In genomic region chr16:69762843-69763556, GRCh38 we compare ENCODE assay signal across 8 cellular contexts. TPM values are rescaled to one million over a fixed set of nuclear protein-coding genes. Genes with fewer than 3 reads are reported as not detected.
DNase-seq lines count a peak whose midpoint lies in the region; ATAC-seq and TF ChIP-seq lines count a peak whose summit lies in the region.

No MANE protein-coding gene starts in this region.

- BruUV-seq in A673 (replicated peaks; lab: Mats Ljungman, UMichigan) = TSS peak; percentile 65

- intact Hi-C loops in A673 (cut with micrococcal nuclease; ENCODE audit: unreplicated experiment) (no loop called here), body of pancreas (cut with DNase I) (no loop called here)

- no peak for DNase-seq in A673 (ENCODE audit: low spot score)
- peak; percentile 41 for DNase-seq in MV-4-11 (lab: John Stamatoyannopoulos, UW)
- DNase-seq in body of pancreas = peak in 2 of 4 donors; percentile 30 to 42
- peak; percentile 63 for DNase-seq in iris pigment epithelial cell (ENCODE audit: low read depth)
- peak; percentile 15 for DNase-seq in stimulated activated naive CD4-positive, alpha-beta T cell treated with Interleukin-2 at 50 U/mL for 16 hours (lab: John Stamatoyannopoulos, UW)
- no peak for DNase-seq in stimulated activated CD4-positive, alpha-beta T cell treated with anti-CD3 and anti-CD28 coated beads, Interleukin-2, amount 100 ng/mL, for 48 hours
- no peak for DNase-seq in effector CD8-positive, alpha-beta T cell (lab: John Stamatoyannopoulos, UW)

- H3K27me3 ChIP-seq in A673 (replicated peaks; ENCODE audit: insufficient read depth, low read depth, low read length, poor library complexity) (no peaks in the 10 kb centered on the region), body of pancreas (no peaks in the 10 kb centered on the region)

- H3K36me3 ChIP-seq in A673 (ENCODE audit: insufficient read depth, low read length, poor library complexity, severe bottlenecking) (no peaks in the 10 kb centered on the region), body of pancreas (replicated peaks in 1 of 2; ENCODE audit: insufficient read depth in 1 of 2, low read depth in 2 of 2) (no peaks in the 10 kb centered on the region)

- peak overlapping the region; percentile 78 for H3K27ac ChIP-seq in A673 (ENCODE audit: low read depth, low read length, poor library complexity, severe bottlenecking)
- H3K27ac ChIP-seq in body of pancreas = peak overlapping the region; percentile 80 to 96 (median 90)

- ATAC-seq in GM19023 (IDR thresholded peaks at IDR 0.05; ENCODE audit: unreplicated experiment) = peak; percentile 6
- peak; percentile 61 for ATAC-seq in body of pancreas

- H3K4me1 ChIP-seq in A673 (ENCODE audit: insufficient read depth, low read length, poor library complexity, severe bottlenecking) = no peaks in the 10 kb centered on the region
- peaks cover 41% of the 10 kb centered on the region for H3K4me1 ChIP-seq in body of pancreas

- no peaks in the 10 kb centered on the region for H3K9me3 ChIP-seq in A673 (ENCODE audit: low read depth, low read length, poor library complexity, severe bottlenecking)
- H3K9me3 ChIP-seq in body of pancreas = no peaks in the 10 kb centered on the region

- TF ChIP-seq CTCF in A673 (conservative IDR thresholded peaks at IDR 0.05; ENCODE audit: low read depth, low read length) (no peak), body of pancreas (IDR thresholded peaks at IDR 0.05) (no peak)

- H3K4me3 ChIP-seq in A673 (ENCODE audit: low read depth, low read length, poor library complexity, severe bottlenecking) (peak overlapping the region; percentile 89), body of pancreas (peak overlapping the region; percentile 65 to 81)

- CTCF ChIA-PET in A673 (lab: Charles Lee) = interaction anchor here (0.5 kb wide), 1 partner anchor 432 kb away, joined by 4 read pairs; no protein-coding TSS in a partner anchor

- TF ChIP-seq POLR2A in body of pancreas (IDR thresholded peaks at IDR 0.05) = no peak

- POLR2A ChIA-PET in A673 (lab: Charles Lee; ENCODE audit: low non-redundant PET) = interaction anchor here (0.6 kb wide), 1 partner anchor 141 kb away, joined by 11 read pairs; no protein-coding TSS in a partner anchor

- WGBS in body of pancreas, 2 donors = 0 to 1% methylated on average over 13 of the region's 13 CpGs

RNA-seq across cellular contexts. Expression of gene WWP2, which starts 0.9 kb away (rescaled TPM):
- total RNA-seq in A673 (2021) (32.4 and 38.5 TPM in 2 replicates), body of pancreas (10 to 100 TPM; 34.8 to 78.8 TPM)

RNA-seq across cellular contexts. Expression of gene NOB1, which starts 8.3 kb away (rescaled TPM):
- 78.1 and 93.3 TPM in 2 replicates for total RNA-seq in A673 (2021)
- 10 to 100 TPM; 28.0 to 69.0 TPM for total RNA-seq in body of pancreas

RNA-seq across cellular contexts. Expression of gene NQO1, which starts 36.6 kb away (rescaled TPM):
- total RNA-seq in A673 (2021) (46.9 and 61.7 TPM in 2 replicates), body of pancreas (10 to 100 TPM; 26.5 to 36.6 TPM)

Comparison
In these comparisons a context has a peak if more than half of its experiments do, and no peak if none do; other contexts are left out.
1. DNase-seq: peak in MV-4-11 (single experiment), iris pigment epithelial cell (single experiment) and stimulated activated naive CD4-positive, alpha-beta T cell treated with Interleukin-2 at 50 U/mL for 16 hours (single experiment); none in A673 (single experiment), stimulated activated CD4-positive, alpha-beta T cell treated with anti-CD3 and anti-CD28 coated beads, Interleukin-2, amount 100 ng/mL, for 48 hours (0 of 2) and effector CD8-positive, alpha-beta T cell (single experiment).